Comparison of ENCODE assay signal across 28 cellular contexts in the genomic region with DNA sequence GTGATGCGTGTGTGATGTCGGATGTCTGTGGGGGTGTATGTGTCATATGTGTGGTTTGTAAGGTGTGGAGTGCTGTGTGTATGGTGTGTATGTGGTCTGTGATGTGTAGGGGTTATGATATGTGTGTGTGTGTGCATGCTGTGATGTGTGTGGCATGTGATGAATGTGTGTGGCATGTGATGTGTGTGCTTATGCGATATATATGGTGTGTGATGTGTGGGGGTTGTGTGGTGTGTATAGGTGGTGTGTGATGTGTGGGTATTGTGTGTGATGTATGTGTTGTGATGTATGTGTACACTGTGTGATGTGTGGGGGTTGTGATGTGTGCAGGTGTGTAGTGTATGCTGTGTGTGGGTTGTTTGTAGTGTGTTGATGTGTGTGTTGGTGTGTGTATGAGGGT. TPM values are rescaled to one million over a fixed set of nuclear protein-coding genes. Genes with fewer than 3 reads are reported as not detected.
"Had no signal": no experiment of that assay in that cellular context is flagged by ENCODE, and none has a peak within 500 bp of the region (broad histone marks: within the 10 kb centered on the region; RNA-seq: fewer than 3 reads in every experiment).

No MANE protein-coding gene starts in this region.

- DNase-seq: activated B cell treated with CpG ODN at 0.5 μM for 24 hours; activated CD4-positive, alpha-beta memory T cell treated with anti-CD3 and anti-CD28 coated beads for 36 hours; activated CD4-positive, alpha-beta T cell treated with anti-CD3 and anti-CD28 coated beads for 4 hours; activated CD4-positive, alpha-beta T cell treated with anti-CD3 and anti-CD28 coated beads, Interleukin-2, amount 50 U/mL, for 1 hour; activated CD4-positive, CD25-positive, alpha-beta regulatory T cell treated with anti-CD3 and anti-CD28 coated beads, Interleukin-2, amount 50 U/mL, for 72 hours; activated CD8-positive, alpha-beta memory T cell treated with anti-CD3 and anti-CD28 coated beads, Interleukin-2, amount 50 U/mL, for 4 hours; activated effector memory CD4-positive, alpha-beta T cell treated with Interleukin-2 at 50 U/mL for 16 hours; activated naive CD4-positive, alpha-beta T cell treated with anti-CD3 and anti-CD28 coated beads, Interleukin-2, amount 10 ng/mL, durations not matched to agents 7 days and 5 days; activated naive CD8-positive, alpha-beta T cell treated with anti-CD3 and anti-CD28 coated beads, Interleukin-2, amount 50 U/mL, for 24 hours; activated T-cell treated with anti-CD3 and anti-CD28 coated beads for 4 hours; activated T-cell treated with anti-CD3 and anti-CD28 coated beads, Interleukin-2, amount 50 U/mL, for 48 hours; anterior cingulate cortex; central memory CD4-positive, alpha-beta T cell; NCI-H1092 treated with DMSO at 0.1 percent for 48 hours; NCI-H187; NCI-H2029 treated with DMSO at 0.1 percent for 48 hours; NCI-H2107; NCI-H2171; NCI-H510A; NCI-H526; NCI-H748 treated with DMSO at 0.1 percent for 48 hours; OCI-M1; Right ventricle myocardium superior; SW 1271; T-helper 1 cell; T-helper 2 cell; T-helper 9 cell had no signal

RNA-seq across cellular contexts. Expression of a gene that starts 9.2 kb away (rescaled TPM):
- total RNA-seq: activated CD4-positive, alpha-beta memory T cell treated with anti-CD3 and anti-CD28 coated beads for 36 hours; LHCN-M2; Right ventricle myocardium superior had no signal
